Comparison of ENCODE assay signal across 12 cellular contexts in the genomic region with DNA sequence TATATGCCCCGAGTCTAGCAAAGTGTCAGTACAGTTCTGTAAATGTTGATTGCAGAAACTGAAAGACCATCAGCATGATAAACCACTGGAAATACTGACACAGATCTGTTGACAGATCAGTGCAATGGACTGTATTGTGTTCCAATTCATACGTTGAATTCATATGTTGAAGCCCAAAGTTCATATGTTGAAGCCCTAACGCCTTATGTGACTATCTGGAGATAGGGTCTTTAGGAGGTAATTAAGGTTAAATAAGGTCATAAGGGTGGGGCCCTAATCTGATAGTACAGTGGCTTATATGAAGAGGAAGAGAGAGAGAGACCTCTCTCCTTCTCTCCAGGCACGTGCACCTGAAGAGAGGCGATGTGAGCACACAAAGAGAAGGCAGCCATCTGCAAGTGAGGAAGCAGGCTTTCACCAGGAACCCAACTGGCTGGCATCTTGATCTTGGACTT.
DNase-seq lines count a peak whose midpoint lies in the region; ATAC-seq, FAIRE-seq and TF ChIP-seq lines count a peak whose summit lies in the region.
"Had no signal": no experiment of that assay in that cellular context is flagged by ENCODE, and none has a peak within 500 bp of the region (broad histone marks: within the 10 kb centered on the region; RNA-seq: fewer than 3 reads in every experiment).

No MANE protein-coding gene starts in this region.

- intact Hi-C loops in activated B cell treated with CpG ODN at 0.5 μM for 24 hours (cut with micrococcal nuclease): no loop called here
- intact Hi-C loops in left cardiac atrium (cut with DNase I): no loop called here
- intact Hi-C loops in kidney (cut with DNase I): no loop called here

- H3K27ac Mint-ChIP-seq in activated B cell treated with CpG ODN at 0.5 μM for 24 hours (peak overlapping the region; percentile 68), type B pancreatic cell (no peak overlapping the region)

- H3K4me1 ChIP-seq in kidney (ENCODE audit: control insufficient read depth in 1 of 2, insufficient read depth in 1 of 2, low read depth in 1 of 2, low read length in 2 of 2): no peaks in the 10 kb centered on the region
- H3K4me1 ChIP-seq: HAP-1 had no signal

- TF ChIP-seq CTCF in activated B cell treated with CpG ODN at 0.5 μM for 24 hours (IDR thresholded peaks at IDR 0.05) (no peak), kidney (IDR thresholded peaks at IDR 0.05; ENCODE audit: borderline replicate concordance, extremely low read depth, insufficient read depth) (no peak), type B pancreatic cell (conservative IDR thresholded peaks at IDR 0.05) (no peak)

- no peak overlapping the region for H3K4me3 ChIP-seq in kidney (ENCODE audit: low read length in 2 of 2)
- H3K4me3 ChIP-seq: HAP-1 had no signal

- H3K4me3 Mint-ChIP-seq in activated B cell treated with CpG ODN at 0.5 μM for 24 hours: peak overlapping the region; percentile 15
- H3K4me3 Mint-ChIP-seq in type B pancreatic cell: no peak overlapping the region

- H3K4me1 Mint-ChIP-seq in activated B cell treated with CpG ODN at 0.5 μM for 24 hours (peaks cover 57% of the 10 kb centered on the region), type B pancreatic cell (ENCODE audit: unreplicated experiment) (no peaks in the 10 kb centered on the region)

- DNase-seq in activated B cell treated with CpG ODN at 0.5 μM for 24 hours (no peak), left cardiac atrium (no peak), kidney (no peak), H4 (ENCODE audit: low spot score) (no peak), type B pancreatic cell (ENCODE audit: extremely low spot score, unreplicated experiment) (no peak)
- DNase-seq: amniotic stem cell had no signal

- no peaks in the 10 kb centered on the region for H3K36me3 ChIP-seq in kidney (ENCODE audit: control insufficient read depth in 1 of 2, insufficient read depth in 2 of 2, low read length in 2 of 2)
- H3K36me3 ChIP-seq: HAP-1 had no signal

- CTCF ChIA-PET in activated B cell treated with CpG ODN at 0.5 μM for 24 hours (lab: Charles Lee): no interaction called here

- H3K27me3 Mint-ChIP-seq in activated B cell treated with CpG ODN at 0.5 μM for 24 hours (no peaks in the 10 kb centered on the region), type B pancreatic cell (no peaks in the 10 kb centered on the region)

- H3K9me3 Mint-ChIP-seq in activated B cell treated with CpG ODN at 0.5 μM for 24 hours: peaks cover 10% of the 10 kb centered on the region
- no peaks in the 10 kb centered on the region for H3K9me3 Mint-ChIP-seq in type B pancreatic cell

- POLR2A ChIA-PET in activated B cell treated with CpG ODN at 0.5 μM for 24 hours (lab: Charles Lee): interaction anchor here (0.5 to 1.6 kb wide), 3 partner anchors 31 to 121 kb away, joined by 3 to 7 read pairs (median 3); no protein-coding TSS in a partner anchor

- H3K9ac ChIP-seq in kidney (ENCODE audit: low read length in 2 of 2): no peak overlapping the region

- no peak overlapping the region for H3K27ac ChIP-seq in kidney (ENCODE audit: low read depth in 2 of 2, low read length in 2 of 2)

- peaks cover 5% of the 10 kb centered on the region for H3K36me3 Mint-ChIP-seq in activated B cell treated with CpG ODN at 0.5 μM for 24 hours (ENCODE audit: low read depth)
- no peaks in the 10 kb centered on the region for H3K36me3 Mint-ChIP-seq in type B pancreatic cell

- no peaks in the 10 kb centered on the region for H3K9me3 ChIP-seq in kidney (ENCODE audit: control insufficient read depth in 1 of 2, low read length in 2 of 2)
- H3K9me3 ChIP-seq: HAP-1 had no signal

- no peak for FAIRE-seq in kidney (lab: Jason Lieb, UNC)
- FAIRE-seq: endometrium, TTC549 had no signal

- peak; percentile 37 for ATAC-seq in GM18508 (IDR thresholded peaks at IDR 0.05; ENCODE audit: insufficient read depth, unreplicated experiment)
- peak; percentile 67 for ATAC-seq in GM19395 (IDR thresholded peaks at IDR 0.05; ENCODE audit: unreplicated experiment)
- peak; percentile 63 for ATAC-seq in HG02938 (IDR thresholded peaks at IDR 0.05; ENCODE audit: unreplicated experiment)
- ATAC-seq in activated B cell treated with CpG ODN at 0.5 μM for 24 hours (ENCODE audit: low read depth): peak; percentile 37
- no peak for ATAC-seq in left cardiac atrium

Comparison
In these comparisons a context has a peak if more than half of its experiments do, and no peak if none do; other contexts are left out.
1. ATAC-seq: peak in GM18508 (single experiment), GM19395 (single experiment), HG02938 (single experiment) and activated B cell treated with CpG ODN at 0.5 μM for 24 hours (single experiment); none in left cardiac atrium (0 of 2).